In genomic region chr1:33065301-33065700, GRCh38 we compare ENCODE assay signal across 23 cellular contexts. TPM values are rescaled to one million over a fixed set of nuclear protein-coding genes. Genes with fewer than 3 reads are reported as not detected.
DNase-seq lines count a peak whose midpoint lies in the region; ATAC-seq and TF ChIP-seq lines count a peak whose summit lies in the region.
"Had no signal": no experiment of that assay in that cellular context is flagged by ENCODE, and none has a peak within 500 bp of the region (broad histone marks: within the 10 kb centered on the region; RNA-seq: fewer than 3 reads in every experiment).

No MANE protein-coding gene starts in this region.

- no peak for ATAC-seq in activated naive CD4-positive, alpha-beta T cell treated with anti-CD3 and anti-CD28 coated beads, Interleukin-2, amount 50 U/mL, for 72 hours
- no peak for ATAC-seq in HG02759 (IDR thresholded peaks at IDR 0.05; ENCODE audit: unreplicated experiment)
- ATAC-seq: A549, GM23338, HCT116 had no signal

- no peaks in the 10 kb centered on the region for H3K79me2 ChIP-seq in hepatocyte

- H3K27me3 ChIP-seq in NT2/D1 (ENCODE audit: insufficient read depth, insufficient read length) (no peaks in the 10 kb centered on the region), endodermal cell (ENCODE audit: control insufficient read depth, insufficient read depth, low read length, poor library complexity, severe bottlenecking) (no peaks in the 10 kb centered on the region), hepatocyte (no peaks in the 10 kb centered on the region)
- H3K27me3 ChIP-seq: BE2C; BLaER1 treated with 17β-estradiol and CSF1 and Interleukin-3, amounts not matched to agents 10 nM and 100 nM had no signal

- H3K36me3 ChIP-seq in NT2/D1 (ENCODE audit: insufficient read depth, insufficient read length, low read length) (no peaks in the 10 kb centered on the region), endodermal cell (ENCODE audit: control insufficient read depth, insufficient read depth, low read length) (no peaks in the 10 kb centered on the region), hepatocyte (replicated peaks; ENCODE audit: insufficient read depth, low read depth) (no peaks in the 10 kb centered on the region)
- H3K36me3 ChIP-seq: BE2C had no signal

- no peak for DNase-seq in activated naive CD4-positive, alpha-beta T cell treated with anti-CD3 and anti-CD28 coated beads, Interleukin-2, amount 50 U/mL, for 72 hours (ENCODE audit: low spot score in 2 of 2)
- DNase-seq in NT2/D1 (ENCODE audit: low read depth, low spot score) (peak; percentile 81), endodermal cell (no peak), globus pallidus (ENCODE audit: low spot score) (no peak), hepatocyte (ENCODE audit: low spot score) (no peak)
- DNase-seq: 8988T; ACHN; AML-193; BE2C; CD4-positive, alpha-beta T cell; CD8-positive, alpha-beta memory T cell; DMS 273 treated with DMSO at 0.1 percent for 48 hours; DMS79; EL; GF-D8; H9 had no signal

- no peaks in the 10 kb centered on the region for H3K4me1 Mint-ChIP-seq in activated naive CD4-positive, alpha-beta T cell treated with anti-CD3 and anti-CD28 coated beads, Interleukin-2, amount 50 U/mL, for 24 hours
- H3K4me1 Mint-ChIP-seq in endodermal cell = no peaks in the 10 kb centered on the region
- H3K4me1 Mint-ChIP-seq: CD8-positive, alpha-beta memory T cell; GM23338 had no signal

- no peaks in the 10 kb centered on the region for H4K20me1 ChIP-seq in hepatocyte (ENCODE audit: insufficient read depth, poor library complexity, severe bottlenecking)
- H4K20me1 ChIP-seq: BLaER1 treated with 17β-estradiol and CSF1 and Interleukin-3, amounts not matched to agents 10 nM and 100 nM had no signal

- H3K4me2 ChIP-seq in hepatocyte = no peak overlapping the region
- H3K4me2 ChIP-seq: A549; BLaER1 treated with 17β-estradiol and CSF1 and Interleukin-3, amounts not matched to agents 10 nM and 100 nM; GM23338 had no signal

- H3K27ac ChIP-seq in endodermal cell (ENCODE audit: low read depth, low read length) (no peak overlapping the region), hepatocyte (no peak overlapping the region)
- H3K27ac ChIP-seq: A549; BLaER1 treated with 17β-estradiol and CSF1 and Interleukin-3, amounts not matched to agents 10 nM and 100 nM had no signal

- no peak overlapping the region for H3K9ac ChIP-seq in NT2/D1 (ENCODE audit: insufficient read length, low read depth)
- no peak overlapping the region for H3K9ac ChIP-seq in endodermal cell (ENCODE audit: extremely low read depth, low read length, poor library complexity, severe bottlenecking)
- H3K9ac ChIP-seq: BLaER1 treated with 17β-estradiol and CSF1 and Interleukin-3, amounts not matched to agents 10 nM and 100 nM had no signal

- peaks cover 26% of the 10 kb centered on the region for H3K36me3 Mint-ChIP-seq in activated naive CD4-positive, alpha-beta T cell treated with anti-CD3 and anti-CD28 coated beads, Interleukin-2, amount 50 U/mL, for 24 hours
- peaks cover 46 to 50% of the 10 kb centered on the region in 2 donors for H3K36me3 Mint-ChIP-seq in activated naive CD4-positive, alpha-beta T cell treated with anti-CD3 and anti-CD28 coated beads, Interleukin-2, amount 50 U/mL, for 72 hours
- H3K36me3 Mint-ChIP-seq in endodermal cell (ENCODE audit: low read depth) = peaks cover 2% of the 10 kb centered on the region

- peak overlapping the region; percentile 80 for H3K27ac Mint-ChIP-seq in activated naive CD4-positive, alpha-beta T cell treated with anti-CD3 and anti-CD28 coated beads, Interleukin-2, amount 50 U/mL, for 24 hours
- no peak overlapping the region for H3K27ac Mint-ChIP-seq in activated naive CD4-positive, alpha-beta T cell treated with anti-CD3 and anti-CD28 coated beads, Interleukin-2, amount 50 U/mL, for 72 hours
- no peak overlapping the region for H3K27ac Mint-ChIP-seq in endodermal cell
- H3K27ac Mint-ChIP-seq: CD14-positive monocyte; CD4-positive, alpha-beta T cell; CD8-positive, alpha-beta memory T cell; GM23338; H9 had no signal

- H3K9me3 Mint-ChIP-seq in activated naive CD4-positive, alpha-beta T cell treated with anti-CD3 and anti-CD28 coated beads, Interleukin-2, amount 50 U/mL, for 24 hours = peaks cover 33% of the 10 kb centered on the region
- H3K9me3 Mint-ChIP-seq in activated naive CD4-positive, alpha-beta T cell treated with anti-CD3 and anti-CD28 coated beads, Interleukin-2, amount 50 U/mL, for 72 hours = peaks cover 35 to 45% of the 10 kb centered on the region in 2 donors
- H3K9me3 Mint-ChIP-seq in endodermal cell = peaks cover 66% of the 10 kb centered on the region

- WGBS in endodermal cell (ENCODE audit: insufficient coverage in 1 of 2, insufficient read length in 1 of 2), 2 experiments = 59% methylated on average over 8 to 10 of the region's 10 CpGs
- 84% methylated on average over 10 of the region's 10 CpGs for WGBS in hepatocyte (ENCODE audit: low lambda C conversion rate, missing lambda C conversion rate)

- H2AFZ ChIP-seq in hepatocyte = no peak overlapping the region
- H2AFZ ChIP-seq: GM23338 had no signal

- H3K27me3 Mint-ChIP-seq in activated naive CD4-positive, alpha-beta T cell treated with anti-CD3 and anti-CD28 coated beads, Interleukin-2, amount 50 U/mL, for 24 hours = peaks cover 6% of the 10 kb centered on the region
- H3K27me3 Mint-ChIP-seq in endodermal cell (ENCODE audit: insufficient read depth) = peaks cover 28% of the 10 kb centered on the region

- H3K9me2 ChIP-seq in hepatocyte (replicated peaks; ENCODE audit: insufficient read depth) = no peaks in the 10 kb centered on the region

- H3K4me3 ChIP-seq in NT2/D1 (ENCODE audit: insufficient read length, low read depth) = no peak overlapping the region
- peak overlapping the region; percentile 70 for H3K4me3 ChIP-seq in endodermal cell (ENCODE audit: low read length)
- H3K4me3 ChIP-seq in hepatocyte = no peak overlapping the region
- H3K4me3 ChIP-seq: A549; BLaER1 treated with 17β-estradiol and CSF1 and Interleukin-3, amounts not matched to agents 10 nM and 100 nM; GM23338 had no signal

- H3K9me3 ChIP-seq in NT2/D1 (ENCODE audit: insufficient read depth, low read length) (peaks cover 81% of the 10 kb centered on the region), endodermal cell (ENCODE audit: control insufficient read depth, low read length) (peaks cover 47% of the 10 kb centered on the region), hepatocyte (ENCODE audit: low read depth) (peaks cover 12% of the 10 kb centered on the region)
- H3K9me3 ChIP-seq: BE2C had no signal

- no peak overlapping the region for H3K4me3 Mint-ChIP-seq in activated naive CD4-positive, alpha-beta T cell treated with anti-CD3 and anti-CD28 coated beads, Interleukin-2, amount 50 U/mL, for 24 hours
- H3K4me3 Mint-ChIP-seq in endodermal cell = no peak overlapping the region
- H3K4me3 Mint-ChIP-seq: CD14-positive monocyte; CD4-positive, alpha-beta T cell; CD8-positive, alpha-beta memory T cell; GM23338; H9 had no signal

- TF ChIP-seq CTCF in endodermal cell (conservative IDR thresholded peaks at IDR 0.05) (no peak), hepatocyte (IDR thresholded peaks at IDR 0.05; ENCODE audit: poor library complexity) (no peak)

- H3K4me1 ChIP-seq in NT2/D1 (ENCODE audit: insufficient read depth, insufficient read length) (no peaks in the 10 kb centered on the region), endodermal cell (ENCODE audit: control insufficient read depth, insufficient read depth, low read length) (no peaks in the 10 kb centered on the region), hepatocyte (ENCODE audit: insufficient read depth) (no peaks in the 10 kb centered on the region)
- H3K4me1 ChIP-seq: A549, BE2C had no signal

RNA-seq across cellular contexts. Expression of gene AZIN2, which starts 15.7 kb away (rescaled TPM):
- total RNA-seq in activated naive CD4-positive, alpha-beta T cell treated with anti-CD3 and anti-CD28 coated beads, Interleukin-2, amount 50 U/mL, for 72 hours = 1 to 10 TPM; 1.2 to 2.1 TPM
- total RNA-seq in endodermal cell (1 to 10 TPM; 1.7 to 3.0 TPM), hepatocyte (1.8 and 9.2 TPM in 2 replicates)
- polyA plus RNA-seq in endodermal cell (2013, experiment 1 of 2) = 3.2 TPM
- polyA plus RNA-seq in endodermal cell (2013, experiment 2 of 2) = 4.7 TPM
- 2.8 and 7.7 TPM in 2 replicates for polyA plus RNA-seq in hepatocyte

RNA-seq across cellular contexts. Expression of gene AK2, which starts 28.6 kb away (rescaled TPM):
- total RNA-seq in activated naive CD4-positive, alpha-beta T cell treated with anti-CD3 and anti-CD28 coated beads, Interleukin-2, amount 50 U/mL, for 72 hours = 100 to 1,000 TPM; 257 to 425 TPM
- total RNA-seq in endodermal cell (100 to 1,000 TPM; 114 to 118 TPM), hepatocyte (120 and 133 TPM in 2 replicates)
- polyA plus RNA-seq in endodermal cell (2013, experiment 1 of 2) = 131 TPM
- 97.3 TPM for polyA plus RNA-seq in endodermal cell (2013, experiment 2 of 2)
- 147 TPM in 2 replicates for polyA plus RNA-seq in hepatocyte
